ENCODE assay signal across 8 cellular contexts in the genomic region with DNA sequence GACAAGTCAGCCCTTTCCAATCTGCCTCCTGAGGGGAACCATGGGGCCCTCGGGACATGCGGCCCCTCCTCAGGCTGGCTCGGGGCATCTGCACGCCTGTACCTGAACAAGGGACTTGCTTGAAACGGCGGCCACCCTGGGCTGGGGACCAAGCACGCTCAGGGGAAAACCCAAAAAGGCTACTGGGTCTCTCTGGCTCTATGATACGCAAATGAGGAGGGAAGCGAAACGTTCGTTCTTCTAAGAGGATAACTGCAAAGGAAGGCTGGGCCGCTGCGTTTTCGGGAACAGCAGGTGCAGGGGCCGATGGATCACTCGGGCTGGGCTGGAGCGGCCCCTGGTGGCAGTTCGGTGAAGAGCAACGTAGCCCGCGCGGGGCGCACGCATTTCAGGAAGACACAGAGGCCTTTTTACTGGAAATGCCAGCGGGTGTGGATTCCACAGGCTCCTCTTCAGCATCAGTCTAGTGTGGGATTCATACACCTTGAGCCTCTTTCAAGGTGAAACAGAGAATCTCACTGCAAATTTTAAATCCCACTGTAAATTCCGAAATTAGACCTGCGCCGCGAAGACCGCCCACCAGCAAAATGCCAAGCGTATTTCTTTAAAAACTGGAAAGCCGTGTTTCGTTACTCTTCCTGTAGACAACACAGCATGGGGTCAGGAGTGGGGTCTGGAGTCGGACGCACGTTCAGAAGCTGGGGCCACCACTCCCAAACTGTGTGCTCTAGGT. TPM values are rescaled to one million over a fixed set of nuclear protein-coding genes. Genes with fewer than 3 reads are reported as not detected.
DNase-seq lines count a peak whose midpoint lies in the region; ATAC-seq and TF ChIP-seq lines count a peak whose summit lies in the region.
"Not testable (repeated sequence)": the region's sequence is repeated elsewhere in the genome, so short reads cannot be mapped to it uniquely, and the experiment has no call there.

No MANE protein-coding gene starts in this region.

- H3K27ac ChIP-seq in adrenal gland; left ventricle myocardium inferior (replicated peaks); vagina: not testable (repeated sequence)

- intact Hi-C loops in adrenal gland (cut with DNase I): loop anchor here in 1 of 2 donors (10.0 kb wide), 1 partner anchor 135 kb away; no protein-coding TSS in a partner anchor
- intact Hi-C loops in left ventricle myocardium inferior (cut with micrococcal nuclease); vagina (cut with DNase I): not testable (repeated sequence)

- not testable (repeated sequence) for H3K9me3 ChIP-seq in adrenal gland (replicated peaks in 1 of 3); left ventricle myocardium inferior (replicated peaks); vagina

- not testable (repeated sequence) for H3K27me3 ChIP-seq in adrenal gland, vagina
- H3K27me3 ChIP-seq in left ventricle myocardium inferior (ENCODE audit: low read depth): peaks cover 33% of the 10 kb centered on the region

- WGBS in adrenal gland, 4 donors: 32 to 52% (median 34%) methylated on average over 18 to 36 of the region's 36 CpGs

- not testable (repeated sequence) for H3K4me1 ChIP-seq in adrenal gland (replicated peaks in 1 of 2); vagina
- peaks cover 14% of the 10 kb centered on the region for H3K4me1 ChIP-seq in left ventricle myocardium inferior

- DNase-seq in GM13976 (ENCODE audit: low spot score): peak; percentile 89
- DNase-seq in NCI-H1694 (lab: John Stamatoyannopoulos, UW): peak; percentile 59
- peak; percentile 2 for DNase-seq in T1000 (lab: John Stamatoyannopoulos, UW)
- DNase-seq in adrenal gland: peak; percentile 65 to 91 (median 81)
- peak; percentile 72 for DNase-seq in left ventricle myocardium inferior
- peak; percentile 5 for DNase-seq in renal cortical epithelial cell (ENCODE audit: low read depth)
- DNase-seq in vagina (ENCODE audit: extremely low spot score in 2 of 2): not testable (repeated sequence)

- not testable (repeated sequence) for H3K36me3 ChIP-seq in adrenal gland (replicated peaks in 1 of 2); left ventricle myocardium inferior; vagina

- H3K4me3 ChIP-seq in adrenal gland, left ventricle myocardium inferior, vagina: not testable (repeated sequence)

- TF ChIP-seq POLR2A in adrenal gland (IDR thresholded peaks at IDR 0.05); vagina (IDR thresholded peaks at IDR 0.05): not testable (repeated sequence)

- ATAC-seq in HG02798 (IDR thresholded peaks at IDR 0.05; ENCODE audit: poor library complexity, unreplicated experiment): peak; percentile 90

- TF ChIP-seq CTCF in GM13976 (IDR thresholded peaks at IDR 0.05; ENCODE audit: borderline replicate concordance, control extremely low read depth, extremely low read depth, insufficient read depth, missing control alignments) (peak; percentile 90), adrenal gland (IDR thresholded peaks at IDR 0.05) (peak; percentile 66 to 94 (median 88)), left ventricle myocardium inferior (IDR thresholded peaks at IDR 0.05; ENCODE audit: borderline replicate concordance) (peak; percentile 90), vagina (IDR thresholded peaks at IDR 0.05) (peak; percentile 62 to 83 (median 65))

- in situ Hi-C loops in GM13976 (cut with MboI; ENCODE audit: low sequenced_read_pairs, unreplicated experiment): not testable (repeated sequence)

RNA-seq across cellular contexts. Expression of a gene that starts 27.0 kb away (rescaled TPM):
- total RNA-seq in adrenal gland (under 1 TPM in 1 of 8 donors, not detected in 7; 0.56 TPM), left ventricle myocardium inferior (not detected), renal cortical epithelial cell (not detected in 2 replicates), vagina (not detected)
- not detected for polyA plus RNA-seq in adrenal gland

RNA-seq across cellular contexts. Expression of a gene that starts 40.1 kb away (rescaled TPM):
- total RNA-seq in adrenal gland: 1 to 10 TPM in 7 of 8 donors, under 1 TPM in 1; 0.69 to 6.4 (median 2.4) TPM
- 1 to 10 TPM; 1.6 to 3.7 (median 1.8) TPM for polyA plus RNA-seq in adrenal gland
- total RNA-seq in left ventricle myocardium inferior: 4.6 TPM
- 16.1 and 20.9 TPM in 2 replicates for total RNA-seq in renal cortical epithelial cell
- 22.8 TPM for total RNA-seq in vagina

RNA-seq across cellular contexts. Expression of a gene that starts 41.9 kb away (rescaled TPM):
- total RNA-seq in adrenal gland (10 to 100 TPM; 16.8 to 29.8 (median 22.2) TPM), left ventricle myocardium inferior (12.6 TPM), renal cortical epithelial cell (15.8 and 27.9 TPM in 2 replicates), vagina (44.0 TPM)
- 10 to 100 TPM; 10.4 to 23.6 (median 19.2) TPM for polyA plus RNA-seq in adrenal gland
